Comparison of ENCODE assay signal across 1 cellular context in the genomic region with DNA sequence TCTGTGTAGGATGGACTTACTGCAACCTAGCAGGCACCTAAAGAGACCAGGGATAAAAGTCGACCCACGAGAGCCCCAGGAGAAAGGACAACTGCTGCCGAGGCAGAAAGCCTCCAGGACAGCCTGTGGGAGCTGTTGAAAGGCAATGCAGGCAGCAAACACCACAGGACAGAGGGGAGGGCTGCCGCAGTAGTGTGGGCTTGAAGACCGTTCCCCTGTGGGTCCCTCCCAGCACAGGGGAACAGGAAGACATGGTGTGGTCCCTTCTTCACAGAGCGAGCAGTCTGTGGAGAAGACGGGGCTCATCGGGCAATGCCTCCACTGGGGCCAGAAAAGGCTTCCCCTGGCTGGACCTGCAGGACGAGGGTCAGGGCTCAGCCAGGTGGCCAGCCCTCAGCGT.
TF ChIP-seq lines count a peak whose summit lies in the region.

No MANE protein-coding gene starts in this region.

TF ChIP-seq in K562, 482 proteins besides CTCF, POLR2A, EP300 and RAD21 (continued from another document):
- no peak for TF ChIP-seq E2F8 (IDR thresholded peaks at IDR 0.05; ENCODE audit: low read depth, partially characterized antibody)
- TF ChIP-seq ZNF830 (CRISPR knock-in tag; IDR thresholded peaks at IDR 0.05) = no peak
- no peak for TF ChIP-seq PREB (CRISPR knock-in tag; IDR thresholded peaks at IDR 0.05)
